16 cellular contexts compared by ENCODE assay signal in genomic region chr12:103278329-103278728, GRCh38.
DNase-seq lines count a peak whose midpoint lies in the region; ATAC-seq and TF ChIP-seq lines count a peak whose summit lies in the region.
"Had no signal": no experiment of that assay in that cellular context is flagged by ENCODE, and none has a peak within 500 bp of the region (broad histone marks: within the 10 kb centered on the region; RNA-seq: fewer than 3 reads in every experiment).

No MANE protein-coding gene starts in this region.

- H3K4me1 Mint-ChIP-seq in activated naive CD8-positive, alpha-beta T cell treated with anti-CD3 and anti-CD28 coated beads for 36 hours: peaks cover 16% of the 10 kb centered on the region
- H3K4me1 Mint-ChIP-seq: GM23338 had no signal

- no peak for ATAC-seq in GM19395 (IDR thresholded peaks at IDR 0.05; ENCODE audit: unreplicated experiment)
- ATAC-seq: GM23338, K562 had no signal

- H3K4me3 ChIP-seq in GM12865 (ENCODE audit: low read depth, low read length) (no peak overlapping the region), KMS-11 (IDR thresholded peaks at IDR 0.05; ENCODE audit: insufficient read depth, low read depth, low read length) (no peak overlapping the region), OCI-LY3 (ENCODE audit: low read length) (no peak overlapping the region)
- H3K4me3 ChIP-seq: GM23338, K562 had no signal

- peaks cover 3% of the 10 kb centered on the region for H3K27me3 Mint-ChIP-seq in activated naive CD8-positive, alpha-beta T cell treated with anti-CD3 and anti-CD28 coated beads for 36 hours
- H3K27me3 Mint-ChIP-seq: CD4-positive, alpha-beta memory T cell had no signal

- no peak overlapping the region for H3K27ac Mint-ChIP-seq in activated naive CD8-positive, alpha-beta T cell treated with anti-CD3 and anti-CD28 coated beads for 36 hours
- H3K27ac Mint-ChIP-seq: CD4-positive, alpha-beta memory T cell; GM23338 had no signal

- H2AFZ ChIP-seq in KMS-11 (ENCODE audit: low read depth) (no peak overlapping the region), OCI-LY3 (ENCODE audit: low read depth, low read length) (no peak overlapping the region)
- H2AFZ ChIP-seq: GM23338 had no signal

- H3K9me3 ChIP-seq in OCI-LY3 (ENCODE audit: insufficient read depth, low read length): no peaks in the 10 kb centered on the region
- H3K9me3 ChIP-seq: BE2C had no signal

- H3K4me1 ChIP-seq in KMS-11 (ENCODE audit: low read depth, poor library complexity, severe bottlenecking) (peaks cover 28% of the 10 kb centered on the region), OCI-LY3 (ENCODE audit: low read length) (peaks cover 46% of the 10 kb centered on the region)
- H3K4me1 ChIP-seq: BE2C had no signal

- no peak overlapping the region for H3K27ac ChIP-seq in KMS-11
- H3K27ac ChIP-seq in OCI-LY3 (ENCODE audit: low read length): no peak overlapping the region
- H3K27ac ChIP-seq: C4-2B had no signal

- H3K36me3 Mint-ChIP-seq in activated naive CD8-positive, alpha-beta T cell treated with anti-CD3 and anti-CD28 coated beads for 36 hours: no peaks in the 10 kb centered on the region
- H3K36me3 Mint-ChIP-seq: CD4-positive, alpha-beta memory T cell had no signal

- H3K36me3 ChIP-seq in KMS-11 (ENCODE audit: insufficient read depth) (no peaks in the 10 kb centered on the region), OCI-LY3 (replicated peaks; ENCODE audit: low read depth, low read length) (no peaks in the 10 kb centered on the region)
- H3K36me3 ChIP-seq: BE2C had no signal

- TF ChIP-seq CTCF in GM12865 (IDR thresholded peaks at IDR 0.05; ENCODE audit: insufficient read depth, low read depth, low read length, missing control alignments): no peak
- TF ChIP-seq CTCF in KMS-11 (conservative IDR thresholded peaks at IDR 0.05; ENCODE audit: low read depth, low read length): no peak
- no peak for TF ChIP-seq CTCF in OCI-LY3 (IDR thresholded peaks at IDR 0.05; ENCODE audit: low read depth, low read length)

- H3K27me3 ChIP-seq in KMS-11 (ENCODE audit: insufficient read depth, low read depth) (no peaks in the 10 kb centered on the region), OCI-LY3 (ENCODE audit: low read depth, low read length) (no peaks in the 10 kb centered on the region)
- H3K27me3 ChIP-seq: BE2C had no signal

- H3K4me3 Mint-ChIP-seq in activated naive CD8-positive, alpha-beta T cell treated with anti-CD3 and anti-CD28 coated beads for 36 hours: no peak overlapping the region
- H3K4me3 Mint-ChIP-seq: CD4-positive, alpha-beta memory T cell; GM23338 had no signal

- peak overlapping the region; percentile 45; the same call in 1 of the 2 replicates for H3K4me2 ChIP-seq in KMS-11
- peak overlapping the region; percentile 33 for H3K4me2 ChIP-seq in OCI-LY3 (ENCODE audit: low read length)
- H3K4me2 ChIP-seq: GM23338 had no signal

- H3K79me2 ChIP-seq in KMS-11 (ENCODE audit: insufficient read depth, low read depth) (no peaks in the 10 kb centered on the region), OCI-LY3 (ENCODE audit: low read length) (no peaks in the 10 kb centered on the region)

- DNase-seq in COLO668 (lab: John Stamatoyannopoulos, UW; ENCODE audit: unreplicated experiment) (peak; percentile 60), GM12865 (ENCODE audit: low read depth) (peak; percentile 14), RKO (ENCODE audit: low spot score) (no peak)
- DNase-seq in activated naive CD8-positive, alpha-beta T cell treated with anti-CD3 and anti-CD28 coated beads for 36 hours: no peak
- DNase-seq: BE2C; CD4-positive, alpha-beta memory T cell; COR-L47; DMS153; GF-D8; H7 had no signal

- H3K9me3 Mint-ChIP-seq in activated naive CD8-positive, alpha-beta T cell treated with anti-CD3 and anti-CD28 coated beads for 36 hours: no peaks in the 10 kb centered on the region
- H3K9me3 Mint-ChIP-seq: GM23338 had no signal

- no peaks in the 10 kb centered on the region for H4K20me1 ChIP-seq in KMS-11 (ENCODE audit: insufficient read depth)
- no peaks in the 10 kb centered on the region for H4K20me1 ChIP-seq in OCI-LY3 (ENCODE audit: insufficient read depth, low read length)

- H3K9ac ChIP-seq in KMS-11: no peak overlapping the region
- H3K9ac ChIP-seq in OCI-LY3 (ENCODE audit: low read length): no peak overlapping the region

Comparison
In these comparisons a context has a peak if more than half of its experiments do, and no peak if none do; other contexts are left out.
1. DNase-seq: peak in COLO668 (single experiment) and GM12865 (single experiment); none in RKO (single experiment) and activated naive CD8-positive, alpha-beta T cell treated with anti-CD3 and anti-CD28 coated beads for 36 hours (single experiment).